In genomic region chr14:49768301-49769121, GRCh38 we compare ENCODE assay signal across 8 cellular contexts. TPM values are rescaled to one million over a fixed set of nuclear protein-coding genes. Genes with fewer than 3 reads are reported as not detected.
A peak's percentile ranks its signal among the peaks of the same experiment; 100 is the strongest.
DNase-seq lines count a peak whose midpoint lies in the region; ATAC-seq and TF ChIP-seq lines count a peak whose summit lies in the region.

No MANE protein-coding gene starts in this region.

- H3K27ac ChIP-seq in CD4-positive, alpha-beta memory T cell (ENCODE audit: low read depth, low read length), result peak overlapping the region; percentile 95
- H3K27ac ChIP-seq in SJSA1 (peak overlapping the region; percentile 90), ovary (peak overlapping the region; percentile 84 to 97), thymus (ENCODE audit: low read depth) (peak overlapping the region; percentile 98)

- no peaks in the 10 kb centered on the region for H3K9me3 ChIP-seq in CD4-positive, alpha-beta memory T cell (ENCODE audit: control insufficient read depth in 1 of 2, low read length in 2 of 2)
- H3K9me3 ChIP-seq in SJSA1 (replicated peaks) (no peaks in the 10 kb centered on the region), ovary (no peaks in the 10 kb centered on the region), thymus (ENCODE audit: control insufficient read depth) (no peaks in the 10 kb centered on the region)

- no peaks in the 10 kb centered on the region for H3K27me3 ChIP-seq in CD4-positive, alpha-beta memory T cell (ENCODE audit: insufficient read depth, low read length)
- H3K27me3 ChIP-seq in SJSA1 (replicated peaks) (no peaks in the 10 kb centered on the region), ovary (no peaks in the 10 kb centered on the region), thymus (ENCODE audit: control insufficient read depth, insufficient read depth) (no peaks in the 10 kb centered on the region)

- intact Hi-C loops in CD4-positive, alpha-beta memory T cell (cut with micrococcal nuclease), result loop anchor here (1.0 to 5.0 kb wide), 9 partner anchors 14 to 544 kb away; partner anchors contain the start of genes DMAC2L, KLHDC1, L2HGDH and LRR1
- intact Hi-C loops in activated naive CD4-positive, alpha-beta T cell treated with anti-CD3 and anti-CD28 coated beads for 36 hours (cut with micrococcal nuclease), result loop anchor here (1.0 to 10.0 kb wide), 15 partner anchors 80 to 1474 kb away; partner anchors contain the start of genes CDKL1, DMAC2L, L2HGDH and LRR1
- intact Hi-C loops in ovary (cut with DNase I), result loop anchor here in 1 of 4 donors (10.0 kb wide), 2 partner anchors 74 to 134 kb away; partner anchors contain the start of genes DNAAF2 and KLHDC1

- ATAC-seq in GM19395 (IDR thresholded peaks at IDR 0.05; ENCODE audit: unreplicated experiment) (peak; percentile 33), HG03521 (IDR thresholded peaks at IDR 0.05; ENCODE audit: unreplicated experiment) (peak; percentile 32)

- POLR2A ChIA-PET in CD4-positive, alpha-beta memory T cell (lab: Charles Lee; ENCODE audit: partially characterized antibody), result interaction anchor here (0.6 to 6.2 kb wide), 34 partner anchors 8 to 594 kb away, joined by 3 to 153 read pairs (median 6); partner anchors contain the start of genes DMAC2L, DNAAF2, KLHDC1 and L2HGDH

- H3K4me1 Mint-ChIP-seq in CD4-positive, alpha-beta memory T cell, result peaks cover 19 to 45% (median 28%) of the 10 kb centered on the region in 4 donors
- H3K4me1 Mint-ChIP-seq in activated naive CD4-positive, alpha-beta T cell treated with anti-CD3 and anti-CD28 coated beads for 36 hours (ENCODE audit: low read depth), result peaks cover 34% of the 10 kb centered on the region
- peaks cover 1% of the 10 kb centered on the region for H3K4me1 Mint-ChIP-seq in glutamatergic neuron (ENCODE audit: low read depth, unreplicated experiment)

- no peak for TF ChIP-seq POLR2A in ovary (IDR thresholded peaks at IDR 0.05)

- H3K4me1 ChIP-seq in CD4-positive, alpha-beta memory T cell (ENCODE audit: insufficient read depth, low read length), result peaks cover 30% of the 10 kb centered on the region
- H3K4me1 ChIP-seq in SJSA1 (replicated peaks), result peaks cover 28% of the 10 kb centered on the region
- peaks cover 13% of the 10 kb centered on the region for H3K4me1 ChIP-seq in ovary (ENCODE audit: insufficient read depth)
- H3K4me1 ChIP-seq in thymus (ENCODE audit: control insufficient read depth, insufficient read depth, low read length), result peaks cover 13% of the 10 kb centered on the region

- TF ChIP-seq EP300 in ovary (IDR thresholded peaks at IDR 0.05), result no peak

- CTCF ChIA-PET in CD4-positive, alpha-beta memory T cell (lab: Charles Lee; ENCODE audit: partially characterized antibody), result interaction anchor here (0.9 to 4.9 kb wide), 19 partner anchors 13 to 348 kb away, joined by 3 to 52 read pairs (median 5); partner anchors contain the start of genes DNAAF2, KLHDC1, MGAT2 and NEMF
- CTCF ChIA-PET in activated naive CD4-positive, alpha-beta T cell treated with anti-CD3 and anti-CD28 coated beads for 36 hours (lab: Charles Lee), result interaction anchor here (0.6 to 2.2 kb wide), 8 partner anchors 62 to 296 kb away, joined by 3 to 10 read pairs (median 4); partner anchors contain the start of genes KLHDC1, MGAT2, NEMF and RPL36AL

- H3K36me3 ChIP-seq in CD4-positive, alpha-beta memory T cell (ENCODE audit: insufficient read depth, low read length), result no peaks in the 10 kb centered on the region
- H3K36me3 ChIP-seq in SJSA1 (peaks cover 5% of the 10 kb centered on the region), ovary (no peaks in the 10 kb centered on the region), thymus (ENCODE audit: control insufficient read depth, insufficient read depth) (peaks cover 3% of the 10 kb centered on the region)

- peaks cover 0 to 1% of the 10 kb centered on the region in 2 donors for H3K27me3 Mint-ChIP-seq in CD4-positive, alpha-beta memory T cell
- no peaks in the 10 kb centered on the region for H3K27me3 Mint-ChIP-seq in activated naive CD4-positive, alpha-beta T cell treated with anti-CD3 and anti-CD28 coated beads for 36 hours (ENCODE audit: low read depth)
- peaks cover 13% of the 10 kb centered on the region for H3K27me3 Mint-ChIP-seq in glutamatergic neuron (ENCODE audit: unreplicated experiment)

- peaks cover 5 to 26% of the 10 kb centered on the region in 2 donors for H3K36me3 Mint-ChIP-seq in CD4-positive, alpha-beta memory T cell
- peaks cover 2% of the 10 kb centered on the region for H3K36me3 Mint-ChIP-seq in activated naive CD4-positive, alpha-beta T cell treated with anti-CD3 and anti-CD28 coated beads for 36 hours (ENCODE audit: low read depth)
- no peaks in the 10 kb centered on the region for H3K36me3 Mint-ChIP-seq in glutamatergic neuron (ENCODE audit: unreplicated experiment)

- 0 to 1% (median 0%) methylated on average over 66 to 67 of the region's 67 CpGs for WGBS in ovary, 3 donors
- WGBS in thymus, result under 1% methylated on average over 67 of the region's 67 CpGs

- peak overlapping the region; percentile 92 to 99 (median 98) for H3K4me3 Mint-ChIP-seq in CD4-positive, alpha-beta memory T cell
- H3K4me3 Mint-ChIP-seq in activated naive CD4-positive, alpha-beta T cell treated with anti-CD3 and anti-CD28 coated beads for 36 hours, result peak overlapping the region; percentile 94
- peak overlapping the region; percentile 93 for H3K4me3 Mint-ChIP-seq in glutamatergic neuron (ENCODE audit: unreplicated experiment)

- TF ChIP-seq CTCF in glutamatergic neuron (IDR thresholded peaks at IDR 0.05; ENCODE audit: partially characterized antibody, unreplicated experiment) (no peak), ovary (IDR thresholded peaks at IDR 0.05) (no peak)

- H3K4me3 ChIP-seq in CD4-positive, alpha-beta memory T cell (ENCODE audit: low read length in 2 of 2), result peak overlapping the region; percentile 81 to 97
- H3K4me3 ChIP-seq in SJSA1, result peak overlapping the region; percentile 88
- H3K4me3 ChIP-seq in ovary, result peak overlapping the region; percentile 99
- peak overlapping the region; percentile 99 for H3K4me3 ChIP-seq in thymus (ENCODE audit: low read length)

- DNase-seq in CD4-positive, alpha-beta memory T cell, result peak; percentile 65 to 91 (median 75)
- DNase-seq in SJSA1 (ENCODE audit: low read depth in 1 of 2, low spot score in 2 of 2), result peak in 1 of 2 experiments; percentile 50
- peak; percentile 95 for DNase-seq in activated naive CD4-positive, alpha-beta T cell treated with anti-CD3 and anti-CD28 coated beads for 36 hours
- peak; percentile 70 for DNase-seq in glutamatergic neuron
- DNase-seq in ovary, result peak; percentile 29 to 66 (median 52)

- no peaks in the 10 kb centered on the region for H3K9me3 Mint-ChIP-seq in CD4-positive, alpha-beta memory T cell
- H3K9me3 Mint-ChIP-seq in activated naive CD4-positive, alpha-beta T cell treated with anti-CD3 and anti-CD28 coated beads for 36 hours, result no peaks in the 10 kb centered on the region
- H3K9me3 Mint-ChIP-seq in glutamatergic neuron (ENCODE audit: unreplicated experiment), result peaks cover 15% of the 10 kb centered on the region

- peak overlapping the region; percentile 96 to 100 (median 99) for H3K27ac Mint-ChIP-seq in CD4-positive, alpha-beta memory T cell
- H3K27ac Mint-ChIP-seq in activated naive CD4-positive, alpha-beta T cell treated with anti-CD3 and anti-CD28 coated beads for 36 hours, result peak overlapping the region; percentile 98
- peak overlapping the region; percentile 99 for H3K27ac Mint-ChIP-seq in glutamatergic neuron (ENCODE audit: unreplicated experiment)

RNA-seq across cellular contexts. Expression of gene KLHDC2, which starts 0.6 kb away (rescaled TPM):
- total RNA-seq in CD4-positive, alpha-beta memory T cell, result 10 to 100 TPM; 84.0 to 86.4 TPM
- polyA plus RNA-seq in CD4-positive, alpha-beta memory T cell, result 10 to 100 TPM; 96.5 to 97.0 TPM
- total RNA-seq in SJSA1 (2014; rRNA removed; shearing (Covaris generic)), result 17.6 and 23.5 TPM in 2 replicates
- total RNA-seq in activated naive CD4-positive, alpha-beta T cell treated with anti-CD3 and anti-CD28 coated beads for 36 hours, result 10 to 100 TPM; 24.3 to 25.0 TPM
- 48.7 TPM for total RNA-seq in glutamatergic neuron (ENCODE audit: unreplicated experiment)
- total RNA-seq in ovary, result 10 to 100 TPM; 49.4 to 84.1 (median 70.1) TPM
- 10 to 100 TPM; 66.6 to 89.7 TPM for polyA plus RNA-seq in ovary
- polyA plus RNA-seq in thymus, result 69.4 TPM
